In the genomic region with DNA sequence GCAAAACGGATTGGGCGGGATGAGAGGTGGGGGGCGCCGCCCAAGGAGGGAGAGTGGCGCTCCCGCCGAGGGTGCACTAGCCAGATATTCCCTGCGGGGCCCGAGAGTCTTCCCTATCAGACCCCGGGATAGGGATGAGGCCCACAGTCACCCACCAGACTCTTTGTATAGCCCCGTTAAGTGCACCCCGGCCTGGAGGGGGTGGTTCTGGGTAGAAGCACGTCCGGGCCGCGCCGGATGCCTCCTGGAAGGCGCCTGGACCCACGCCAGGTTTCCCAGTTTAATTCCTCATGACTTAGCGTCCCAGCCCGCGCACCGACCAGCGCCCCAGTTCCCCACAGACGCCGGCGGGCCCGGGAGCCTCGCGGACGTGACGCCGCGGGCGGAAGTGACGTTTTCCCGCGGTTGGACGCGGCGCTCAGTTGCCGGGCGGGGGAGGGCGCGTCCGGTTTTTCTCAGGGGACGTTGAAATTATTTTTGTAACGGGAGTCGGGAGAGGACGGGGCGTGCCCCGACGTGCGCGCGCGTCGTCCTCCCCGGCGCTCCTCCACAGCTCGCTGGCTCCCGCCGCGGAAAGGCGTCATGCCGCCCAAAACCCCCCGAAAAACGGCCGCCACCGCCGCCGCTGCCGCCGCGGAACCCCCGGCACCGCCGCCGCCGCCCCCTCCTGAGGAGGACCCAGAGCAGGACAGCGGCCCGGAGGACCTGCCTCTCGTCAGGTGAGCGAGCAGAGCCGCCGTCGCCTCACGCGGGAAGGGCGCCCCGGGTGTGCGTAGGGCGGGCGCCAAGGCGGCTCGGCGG, we compare ENCODE assay signal across 8 cellular contexts. TPM values are rescaled to one million over a fixed set of nuclear protein-coding genes. Genes with fewer than 3 reads are reported as not detected.
A peak's percentile ranks its signal among the peaks of the same experiment; 100 is the strongest.
DNase-seq lines count a peak whose midpoint lies in the region; ATAC-seq and TF ChIP-seq lines count a peak whose summit lies in the region.

A gene (plus strand): TSS at position 421 of the 801 bp plus-strand sequence. CDS start 162 bp downstream, at position 583.

- H3K27ac ChIP-seq in HUES6 (ENCODE audit: low read depth, low read length) (peak within 1 kb of the TSS; percentile 96), OCI-LY7 (ENCODE audit: low read depth, low read length, poor library complexity, severe bottlenecking) (peak within 1 kb of the TSS; percentile 94)

- H3K9me3 ChIP-seq in HUES6 (ENCODE audit: control insufficient read depth, insufficient read depth, low read depth, low read length) (no peaks in the 10 kb centered on the region), OCI-LY7 (ENCODE audit: low read length) (no peaks in the 10 kb centered on the region), mononuclear cell (ENCODE audit: low read depth, low read length) (no peaks in the 10 kb centered on the region)

- H3K4me1 ChIP-seq in HUES6 (ENCODE audit: control insufficient read depth, insufficient read depth, low read length) (no peaks in the 10 kb centered on the region), OCI-LY7 (ENCODE audit: insufficient read depth, low read length, poor library complexity, severe bottlenecking) (peaks cover 28% of the 10 kb centered on the region), mononuclear cell (ENCODE audit: insufficient read depth, low read length) (peaks cover 34% of the 10 kb centered on the region)

- peak within 1 kb of the TSS; percentile 96 for H3K9ac ChIP-seq in HUES6 (ENCODE audit: low read length)

- TSS peak; percentile 89 for BruUV-seq in OCI-LY7 (replicated peaks; lab: Mats Ljungman, UMichigan)

- H3K36me3 ChIP-seq in HUES6 (ENCODE audit: control insufficient read depth, insufficient read depth, low read length), result no peaks in the 10 kb centered on the region
- H3K36me3 ChIP-seq in OCI-LY7 (ENCODE audit: insufficient read depth, low read length), result peaks cover 36% of the 10 kb centered on the region

- no peaks in the 10 kb centered on the region for H3K9me2 ChIP-seq in OCI-LY7 (ENCODE audit: insufficient read depth, low read length)

- H3K4me3 ChIP-seq in HUES6 (ENCODE audit: low read depth, low read length) (peak within 1 kb of the TSS; percentile 97), OCI-LY7 (ENCODE audit: low read depth, low read length, poor library complexity, severe bottlenecking) (peak within 1 kb of the TSS; percentile 93), epithelial cell of esophagus (ENCODE audit: low read length) (peak within 1 kb of the TSS; percentile 78), mononuclear cell (ENCODE audit: low read length) (peak within 1 kb of the TSS; percentile 97)

- CTCF ChIA-PET in OCI-LY7 (lab: Charles Lee; ENCODE audit: unreplicated experiment), result no interaction called here

- H3K4me2 ChIP-seq in OCI-LY7 (ENCODE audit: low read length), result peak within 1 kb of the TSS; percentile 95

- H2AFZ ChIP-seq in OCI-LY7 (ENCODE audit: low read length), result peak within 1 kb of the TSS; percentile 95

- H3K27me3 ChIP-seq in HUES6 (ENCODE audit: control insufficient read depth, insufficient read depth, low read length) (no peaks in the 10 kb centered on the region), mononuclear cell (ENCODE audit: insufficient read depth, low read length) (no peaks in the 10 kb centered on the region)

- TF ChIP-seq CTCF in OCI-LY7 (conservative IDR thresholded peaks at IDR 0.05; ENCODE audit: low read length) (no peak), epithelial cell of esophagus (IDR thresholded peaks at IDR 0.05; ENCODE audit: insufficient read depth, low read depth, low read length, missing control alignments) (no peak)

- POLR2A ChIA-PET in OCI-LY7 (lab: Charles Lee), result interaction anchor here (0.7 kb wide), 3 partner anchors 40 to 236 kb away, joined by 3 to 6 read pairs (median 5); no protein-coding TSS in a partner anchor

- peak; percentile 97 for DNase-seq in D341Med (ENCODE audit: low spot score)
- DNase-seq in OCI-LY7 (ENCODE audit: low spot score), result peak; percentile 92
- peak; percentile 83 for DNase-seq in activated T-cell treated with anti-CD3 and anti-CD28 coated beads for 4 hours
- peak; percentile 95 for DNase-seq in epithelial cell of esophagus (ENCODE audit: low read depth)
- peak; percentile 84 to 86 for DNase-seq in stimulated activated CD8-positive, alpha-beta memory T cell treated with anti-CD3 and anti-CD28 coated beads, Interleukin-2, amount 100 ng/mL, for 48 hours (ENCODE audit: low read depth in 2 of 2)

- H3K79me2 ChIP-seq in OCI-LY7 (ENCODE audit: insufficient read depth, low read depth, low read length), result peaks cover 37% of the 10 kb centered on the region

- peak; percentile 67 for ATAC-seq in GM21447 (IDR thresholded peaks at IDR 0.05; ENCODE audit: unreplicated experiment)

- H4K20me1 ChIP-seq in OCI-LY7 (ENCODE audit: insufficient read depth, low read length), result peaks cover 15% of the 10 kb centered on the region; the same call in 1 of the 2 replicates

- intact Hi-C loops in OCI-LY7 (cut with micrococcal nuclease; ENCODE audit: unreplicated experiment), result loop anchor here (1.0 to 10.0 kb wide), 8 partner anchors 69 to 1319 kb away; a partner anchor contains a TSS

RNA-seq across cellular contexts. Expression of the gene that starts here (rescaled TPM):
- 31.7 and 33.5 TPM in 2 replicates for total RNA-seq in OCI-LY7 (2014; rRNA removed; shearing (Covaris generic))
- 72.7 and 84.4 TPM in 2 replicates for total RNA-seq in OCI-LY7 (2022)
- total RNA-seq in mononuclear cell, result 21.6 TPM

Comparison
In these comparisons a context has a peak if more than half of its experiments do, and no peak if none do; other contexts are left out.
1. Peak in every context shown above with its lines: DNase-seq, ATAC-seq, H3K4me3 ChIP-seq and H3K27ac ChIP-seq.